ENCODE assay signal across 21 cellular contexts in the genomic region with DNA sequence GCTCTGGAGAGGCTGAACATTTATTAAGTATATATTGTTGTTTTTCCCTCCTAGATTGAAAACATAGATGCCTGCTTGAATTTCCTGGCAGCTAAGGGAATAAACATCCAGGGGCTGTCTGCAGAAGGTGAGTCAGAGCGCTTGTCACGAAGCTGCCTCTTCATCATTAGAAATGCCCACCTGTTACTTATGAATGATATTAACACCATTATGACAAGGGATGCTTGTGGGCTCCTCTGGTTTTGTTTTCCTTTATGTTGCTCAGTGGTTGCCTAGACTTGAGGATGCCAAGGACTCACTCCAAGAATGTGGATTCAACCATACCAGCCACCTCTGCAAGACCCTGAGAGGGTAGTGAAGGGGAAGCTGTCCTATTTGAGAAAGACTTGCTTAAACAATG.
A peak's percentile ranks its signal among the peaks of the same experiment; 100 is the strongest.
DNase-seq lines count a peak whose midpoint lies in the region; ATAC-seq and TF ChIP-seq lines count a peak whose summit lies in the region.
"Had no signal": no experiment of that assay in that cellular context is flagged by ENCODE, and none has a peak within 500 bp of the region (broad histone marks: within the 10 kb centered on the region; RNA-seq: fewer than 3 reads in every experiment).

No MANE protein-coding gene starts in this region.

- H3K4me1 ChIP-seq in psoas muscle, result peaks cover 21% of the 10 kb centered on the region
- H3K4me1 ChIP-seq: HAP-1, parathyroid adenoma had no signal

- DNase-seq in DMS53 (lab: John Stamatoyannopoulos, UW), result peak; percentile 22
- no peak for DNase-seq in DMS53 treated with DMSO at 0.1 percent for 48 hours (lab: John Stamatoyannopoulos, UW; ENCODE audit: unreplicated experiment)
- DNase-seq in NCI-H1105 treated with DMSO at 0.1 percent for 48 hours (lab: John Stamatoyannopoulos, UW), result peak; percentile 76
- peak; percentile 33 for DNase-seq in astrocyte of the spinal cord (ENCODE audit: low read depth, low spot score)
- DNase-seq in psoas muscle, result no peak
- DNase-seq in A172 (ENCODE audit: low spot score), result no peak
- DNase-seq: 8988T; activated CD4-positive, alpha-beta T cell treated with anti-CD3 and anti-CD28 coated beads for 48 hours; activated CD8-positive, alpha-beta memory T cell treated with anti-CD3 and anti-CD28 coated beads, Interleukin-2, amount 50 U/mL, for 4 hours; glutamatergic neuron; KBM-7; naive thymus-derived CD4-positive, alpha-beta T cell; NCI-H1092; stimulated activated CD4-positive, alpha-beta T cell treated with anti-CD3 and anti-CD28 coated beads, Interleukin-12 subunit alpha, Interleukin-12 subunit beta, amount 100 ng/mL, for 4 hours; stimulated activated naive CD4-positive, alpha-beta T cell had no signal

- intact Hi-C loops in psoas muscle (cut with DNase I), result no loop called here

- H3K4me3 ChIP-seq in astrocyte of the spinal cord (ENCODE audit: low read depth, low read length), result no peak overlapping the region
- peak overlapping the region; percentile 26 for H3K4me3 ChIP-seq in psoas muscle
- H3K4me3 ChIP-seq: body of pancreas, HAP-1, lung had no signal

- in situ Hi-C loops in astrocyte of the spinal cord (cut with HindIII; ENCODE audit: low sequenced_read_pairs), result no loop called here

- WGBS in psoas muscle, 3 donors, result 24 to 46% (median 32%) methylated on average over 2 of the region's 2 CpGs

- H3K27me3 ChIP-seq in psoas muscle (ENCODE audit: insufficient read depth in 3 of 3, low read length in 2 of 3), result no peaks in the 10 kb centered on the region
- H3K27me3 ChIP-seq: body of pancreas had no signal

- no peaks in the 10 kb centered on the region for H3K9me3 ChIP-seq in psoas muscle
- H3K9me3 ChIP-seq: body of pancreas, HAP-1 had no signal

- peak overlapping the region; percentile 88 for H3K27ac ChIP-seq in psoas muscle
- H3K27ac ChIP-seq: body of pancreas, parathyroid adenoma had no signal

- ATAC-seq in psoas muscle (peak; percentile 88 to 91 (median 90)), GM19467 (IDR thresholded peaks at IDR 0.05; ENCODE audit: unreplicated experiment) (no peak), esophagus mucosa (no peak)
- ATAC-seq: body of pancreas; naive thymus-derived CD4-positive, alpha-beta T cell had no signal

- no peak for TF ChIP-seq CTCF in astrocyte of the spinal cord (IDR thresholded peaks at IDR 0.05; ENCODE audit: low read depth, low read length)
- no peak for TF ChIP-seq CTCF in psoas muscle (IDR thresholded peaks at IDR 0.05)

- no peaks in the 10 kb centered on the region for H3K36me3 ChIP-seq in psoas muscle (ENCODE audit: insufficient read depth in 1 of 2, low read depth in 1 of 2)
- H3K36me3 ChIP-seq: HAP-1 had no signal

Comparison
In these comparisons a context has a peak if more than half of its experiments do, and no peak if none do; other contexts are left out.
1. DNase-seq: peak in DMS53 (single experiment), NCI-H1105 treated with DMSO at 0.1 percent for 48 hours (single experiment) and astrocyte of the spinal cord (single experiment); none in DMS53 treated with DMSO at 0.1 percent for 48 hours (single experiment), psoas muscle (0 of 2) and A172 (single experiment).
2. ATAC-seq: peak in psoas muscle (4 of 4); none in GM19467 (single experiment) and esophagus mucosa (single experiment).